Comparison of ENCODE assay signal across 10 cellular contexts in the genomic region with DNA sequence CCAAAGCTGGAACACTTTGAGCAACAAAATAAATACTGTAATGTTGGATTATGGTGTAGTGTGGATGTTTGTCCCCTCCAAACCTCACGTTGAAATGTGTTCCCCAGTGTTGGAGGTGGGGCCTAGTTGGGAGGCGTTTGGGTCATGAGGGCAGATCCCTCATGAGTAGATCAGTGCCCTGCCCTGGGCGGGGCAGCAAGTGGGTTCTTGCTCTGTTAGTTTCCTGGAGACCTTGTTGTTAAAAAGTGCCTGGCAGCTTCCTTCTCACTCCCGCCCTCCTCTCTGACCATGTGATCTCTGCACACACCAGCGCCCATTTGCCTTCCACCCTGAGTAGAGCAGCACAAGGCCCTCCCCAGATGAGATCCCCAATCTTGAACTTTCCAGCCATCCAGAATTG.
DNase-seq lines count a peak whose midpoint lies in the region; ATAC-seq and TF ChIP-seq lines count a peak whose summit lies in the region.
"Had no signal": no experiment of that assay in that cellular context is flagged by ENCODE, and none has a peak within 500 bp of the region (broad histone marks: within the 10 kb centered on the region; RNA-seq: fewer than 3 reads in every experiment).

No MANE protein-coding gene starts in this region.

- H3K9me3 Mint-ChIP-seq in activated CD4-positive, alpha-beta T cell treated with anti-CD3 and anti-CD28 coated beads, Interleukin-2, amount 10 ng/mL, durations not matched to agents 24 days and 14 days = no peaks in the 10 kb centered on the region
- no peaks in the 10 kb centered on the region for H3K9me3 Mint-ChIP-seq in activated CD8-positive, alpha-beta T cell treated with anti-CD3 and anti-CD28 coated beads, Interleukin-2, amount 10 ng/mL, durations not matched to agents 7 days and 5 days (ENCODE audit: insufficient read depth)
- no peaks in the 10 kb centered on the region for H3K9me3 Mint-ChIP-seq in stimulated activated memory B cell treated with anti-CD40 and anti-IgM and Interleukin-4, amounts not matched to agents 10 μg/mL and 1 μg/mL and 100 μg/mL, for 72 hours

- POLR2A ChIA-PET in activated CD8-positive, alpha-beta T cell treated with anti-CD3 and anti-CD28 coated beads, Interleukin-2, amount 10 ng/mL, durations not matched to agents 7 days and 5 days (lab: Charles Lee) = no interaction called here

- no peaks in the 10 kb centered on the region for H3K27me3 ChIP-seq in foreskin keratinocyte

- intact Hi-C loops in activated CD4-positive, alpha-beta T cell treated with anti-CD3 and anti-CD28 coated beads, Interleukin-2, amount 10 ng/mL, durations not matched to agents 24 days and 14 days (cut with micrococcal nuclease) = no loop called here

- ATAC-seq in activated CD8-positive, alpha-beta T cell treated with anti-CD3 and anti-CD28 coated beads, Interleukin-2, amount 10 ng/mL, durations not matched to agents 7 days and 5 days = peak; percentile 56
- ATAC-seq in foreskin keratinocyte = peak; percentile 20
- ATAC-seq in stimulated activated memory B cell treated with anti-CD40 and anti-IgM and Interleukin-4, amounts not matched to agents 10 μg/mL and 1 μg/mL and 100 μg/mL, for 72 hours = peak; percentile 57

- peaks cover 2% of the 10 kb centered on the region for H3K36me3 Mint-ChIP-seq in activated CD4-positive, alpha-beta T cell treated with anti-CD3 and anti-CD28 coated beads, Interleukin-2, amount 10 ng/mL, durations not matched to agents 24 days and 14 days (ENCODE audit: low read depth)
- H3K36me3 Mint-ChIP-seq in activated CD8-positive, alpha-beta T cell treated with anti-CD3 and anti-CD28 coated beads, Interleukin-2, amount 10 ng/mL, durations not matched to agents 7 days and 5 days (ENCODE audit: low read depth) = peaks cover 7% of the 10 kb centered on the region
- peaks cover 10% of the 10 kb centered on the region for H3K36me3 Mint-ChIP-seq in stimulated activated memory B cell treated with anti-CD40 and anti-IgM and Interleukin-4, amounts not matched to agents 10 μg/mL and 1 μg/mL and 100 μg/mL, for 72 hours

- H3K27ac Mint-ChIP-seq in activated CD4-positive, alpha-beta T cell treated with anti-CD3 and anti-CD28 coated beads, Interleukin-2, amount 10 ng/mL, durations not matched to agents 24 days and 14 days = peak overlapping the region; percentile 71
- peak overlapping the region; percentile 51 for H3K27ac Mint-ChIP-seq in activated CD8-positive, alpha-beta T cell treated with anti-CD3 and anti-CD28 coated beads, Interleukin-2, amount 10 ng/mL, durations not matched to agents 7 days and 5 days
- H3K27ac Mint-ChIP-seq in stimulated activated memory B cell treated with anti-CD40 and anti-IgM and Interleukin-4, amounts not matched to agents 10 μg/mL and 1 μg/mL and 100 μg/mL, for 72 hours = peak overlapping the region; percentile 63

- H3K27ac ChIP-seq in foreskin keratinocyte (no peak overlapping the region), substantia nigra (ENCODE audit: low read depth, low read length, poor library complexity, severe bottlenecking) (no peak overlapping the region)

- CTCF ChIA-PET in activated CD8-positive, alpha-beta T cell treated with anti-CD3 and anti-CD28 coated beads, Interleukin-2, amount 10 ng/mL, durations not matched to agents 7 days and 5 days (lab: Charles Lee) = no interaction called here

- H3K4me1 Mint-ChIP-seq in activated CD4-positive, alpha-beta T cell treated with anti-CD3 and anti-CD28 coated beads, Interleukin-2, amount 10 ng/mL, durations not matched to agents 24 days and 14 days = peaks cover 46% of the 10 kb centered on the region
- H3K4me1 Mint-ChIP-seq in activated CD8-positive, alpha-beta T cell treated with anti-CD3 and anti-CD28 coated beads, Interleukin-2, amount 10 ng/mL, durations not matched to agents 7 days and 5 days (ENCODE audit: low read depth) = peaks cover 58% of the 10 kb centered on the region
- H3K4me1 Mint-ChIP-seq in stimulated activated memory B cell treated with anti-CD40 and anti-IgM and Interleukin-4, amounts not matched to agents 10 μg/mL and 1 μg/mL and 100 μg/mL, for 72 hours = peaks cover 77% of the 10 kb centered on the region

- H3K4me3 Mint-ChIP-seq in activated CD4-positive, alpha-beta T cell treated with anti-CD3 and anti-CD28 coated beads, Interleukin-2, amount 10 ng/mL, durations not matched to agents 24 days and 14 days = no peak overlapping the region
- no peak overlapping the region for H3K4me3 Mint-ChIP-seq in activated CD8-positive, alpha-beta T cell treated with anti-CD3 and anti-CD28 coated beads, Interleukin-2, amount 10 ng/mL, durations not matched to agents 7 days and 5 days
- H3K4me3 Mint-ChIP-seq in stimulated activated memory B cell treated with anti-CD40 and anti-IgM and Interleukin-4, amounts not matched to agents 10 μg/mL and 1 μg/mL and 100 μg/mL, for 72 hours = no peak overlapping the region

- H3K27me3 Mint-ChIP-seq in activated CD4-positive, alpha-beta T cell treated with anti-CD3 and anti-CD28 coated beads, Interleukin-2, amount 10 ng/mL, durations not matched to agents 24 days and 14 days = no peaks in the 10 kb centered on the region
- H3K27me3 Mint-ChIP-seq in activated CD8-positive, alpha-beta T cell treated with anti-CD3 and anti-CD28 coated beads, Interleukin-2, amount 10 ng/mL, durations not matched to agents 7 days and 5 days (ENCODE audit: low read depth) = no peaks in the 10 kb centered on the region
- H3K27me3 Mint-ChIP-seq in stimulated activated memory B cell treated with anti-CD40 and anti-IgM and Interleukin-4, amounts not matched to agents 10 μg/mL and 1 μg/mL and 100 μg/mL, for 72 hours = no peaks in the 10 kb centered on the region

- no peak for TF ChIP-seq CTCF in foreskin keratinocyte (conservative IDR thresholded peaks at IDR 0.05)

- peaks cover 18% of the 10 kb centered on the region for H3K4me1 ChIP-seq in foreskin keratinocyte

- DNase-seq in activated CD4-positive, alpha-beta T cell treated with anti-CD3 and anti-CD28 coated beads, Interleukin-2, amount 10 ng/mL, durations not matched to agents 24 days and 14 days = peak; percentile 71
- DNase-seq in activated CD4-positive, alpha-beta T cell treated with anti-CD3 and anti-CD28 coated beads for 1 hour = no peak
- DNase-seq in activated CD8-positive, alpha-beta T cell treated with anti-CD3 and anti-CD28 coated beads, Interleukin-2, amount 10 ng/mL, durations not matched to agents 7 days and 5 days = peak; percentile 39
- DNase-seq in foreskin keratinocyte (peak in 1 of 2 donors; percentile 22), MV-4-11 (lab: John Stamatoyannopoulos, UW) (no peak), substantia nigra (lab: John Stamatoyannopoulos, UW) (no peak), NCI-H524 treated with DMSO at 0.1 percent for 48 hours (lab: John Stamatoyannopoulos, UW) (no peak)
- DNase-seq: ACHN, NCI-H2081 had no signal

Comparison
In these comparisons a context has a peak if more than half of its experiments do, and no peak if none do; other contexts are left out.
1. DNase-seq: peak in activated CD4-positive, alpha-beta T cell treated with anti-CD3 and anti-CD28 coated beads, Interleukin-2, amount 10 ng/mL, durations not matched to agents 24 days and 14 days (single experiment) and activated CD8-positive, alpha-beta T cell treated with anti-CD3 and anti-CD28 coated beads, Interleukin-2, amount 10 ng/mL, durations not matched to agents 7 days and 5 days (single experiment); none in activated CD4-positive, alpha-beta T cell treated with anti-CD3 and anti-CD28 coated beads for 1 hour (single experiment), MV-4-11 (single experiment), substantia nigra (0 of 49) and NCI-H524 treated with DMSO at 0.1 percent for 48 hours (single experiment).
2. Peak in every context shown above with its lines, with median percentiles within 50 percentile points of each other: H3K27ac Mint-ChIP-seq and ATAC-seq.